12 cellular contexts compared by ENCODE assay signal in the genomic region with DNA sequence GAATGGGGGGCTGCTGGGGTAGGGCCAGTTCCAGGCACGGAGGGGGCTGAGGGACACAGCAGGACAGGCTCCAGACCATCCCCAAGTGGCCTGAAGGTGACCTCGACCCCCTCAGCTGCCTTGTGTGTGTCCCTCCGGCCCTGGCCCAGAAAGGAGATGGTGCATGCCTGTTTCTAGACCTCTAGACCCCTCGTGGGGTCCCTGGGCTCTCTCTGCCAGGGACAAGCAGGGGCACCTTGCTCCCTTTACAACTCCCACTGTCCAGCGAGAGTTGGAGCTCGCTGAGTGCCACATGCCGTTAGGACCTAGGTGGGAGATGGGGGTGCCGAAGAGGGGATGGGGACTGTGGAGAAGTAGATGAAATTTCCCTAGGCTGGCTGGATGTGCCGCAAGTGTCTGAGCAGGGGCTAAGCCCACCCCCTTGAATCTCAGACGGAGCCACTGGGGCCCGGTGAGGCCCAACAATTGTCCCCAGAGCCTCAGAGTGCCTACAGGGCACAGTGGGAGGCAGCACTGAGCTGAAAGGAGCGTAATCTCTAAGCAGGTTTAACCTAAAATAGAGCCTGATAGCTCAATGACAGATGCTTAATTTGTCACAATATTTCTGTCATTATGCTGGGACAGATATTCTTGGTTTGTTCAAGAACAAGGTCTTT. TPM values are rescaled to one million over a fixed set of nuclear protein-coding genes. Genes with fewer than 3 reads are reported as not detected.
DNase-seq lines count a peak whose midpoint lies in the region; TF ChIP-seq lines count a peak whose summit lies in the region.
"Had no signal": no experiment of that assay in that cellular context is flagged by ENCODE, and none has a peak within 500 bp of the region (broad histone marks: within the 10 kb centered on the region; RNA-seq: fewer than 3 reads in every experiment).

No MANE protein-coding gene starts in this region.

- H3K79me2 ChIP-seq in smooth muscle cell (ENCODE audit: low read depth), result no peaks in the 10 kb centered on the region

- no peak overlapping the region for H3K4me3 ChIP-seq in smooth muscle cell
- H3K4me3 ChIP-seq: lower lobe of right lung, tibial artery had no signal

- H3K27ac Mint-ChIP-seq in HFFc6 (no peak overlapping the region), osteocyte (ENCODE audit: unreplicated experiment) (no peak overlapping the region), chondrocyte (ENCODE audit: unreplicated experiment) (no peak overlapping the region)
- H3K27ac Mint-ChIP-seq in dendritic cell treated with granulocyte-macrophage colony-stimulating factor and Interleukin-4, amounts not matched to agents 40 ng/mL and 50 ng/mL, for 4 days, result peak overlapping the region; percentile 60

- peak; percentile 47 to 72 for DNase-seq in NCI-H524 (lab: John Stamatoyannopoulos, UW)
- no peak for DNase-seq in NCI-H524 treated with DMSO at 0.1 percent for 48 hours (lab: John Stamatoyannopoulos, UW)
- no peak for DNase-seq in HFFc6
- DNase-seq in osteocyte (ENCODE audit: extremely low spot score, unreplicated experiment), result peak; percentile 80
- DNase-seq in chondrocyte (ENCODE audit: low spot score), result no peak
- DNase-seq in COLO668 (lab: John Stamatoyannopoulos, UW; ENCODE audit: unreplicated experiment), result no peak
- no peak for DNase-seq in smooth muscle cell (lab: John Stamatoyannopoulos, UW; ENCODE audit: unreplicated experiment)
- DNase-seq: HCEC 1CT, NCI-H510A treated with DMSO at 0.1 percent for 48 hours had no signal

- H3K36me3 Mint-ChIP-seq in HFFc6 (ENCODE audit: low read depth), result no peaks in the 10 kb centered on the region
- no peaks in the 10 kb centered on the region for H3K36me3 Mint-ChIP-seq in dendritic cell treated with granulocyte-macrophage colony-stimulating factor and Interleukin-4, amounts not matched to agents 40 ng/mL and 50 ng/mL, for 4 days (ENCODE audit: low read depth)
- no peaks in the 10 kb centered on the region for H3K36me3 Mint-ChIP-seq in osteocyte (ENCODE audit: unreplicated experiment)
- H3K36me3 Mint-ChIP-seq in chondrocyte (ENCODE audit: low read depth), result peaks cover 4% of the 10 kb centered on the region

- H4K20me1 ChIP-seq in smooth muscle cell (ENCODE audit: low read depth), result no peaks in the 10 kb centered on the region

- H2AFZ ChIP-seq in smooth muscle cell (ENCODE audit: low read depth), result no peak overlapping the region

- H3K27me3 Mint-ChIP-seq in HFFc6 (ENCODE audit: insufficient read depth) (peaks cover 28% of the 10 kb centered on the region), osteocyte (ENCODE audit: unreplicated experiment) (peaks cover 26% of the 10 kb centered on the region), chondrocyte (ENCODE audit: low read depth) (peaks cover 18% of the 10 kb centered on the region)
- peaks cover 12% of the 10 kb centered on the region for H3K27me3 Mint-ChIP-seq in dendritic cell treated with granulocyte-macrophage colony-stimulating factor and Interleukin-4, amounts not matched to agents 40 ng/mL and 50 ng/mL, for 4 days

- no peaks in the 10 kb centered on the region for H3K36me3 ChIP-seq in smooth muscle cell (ENCODE audit: low read depth)
- H3K36me3 ChIP-seq: lower lobe of right lung, tibial artery had no signal

- intact Hi-C loops in dendritic cell treated with granulocyte-macrophage colony-stimulating factor and Interleukin-4, amounts not matched to agents 40 ng/mL and 50 ng/mL, for 4 days (cut with micrococcal nuclease), result loop anchor here (5.0 kb wide), 1 partner anchor 41 kb away; no protein-coding TSS in a partner anchor

- H3K9ac ChIP-seq in smooth muscle cell (ENCODE audit: low read depth), result no peak overlapping the region

- H3K4me2 ChIP-seq in smooth muscle cell, result no peak overlapping the region

- TF ChIP-seq CTCF in HFFc6 (IDR thresholded peaks at IDR 0.05) (0 out of 2 replicates have a peak, but pooled peaks have one; percentile 9), osteocyte (IDR thresholded peaks at IDR 0.05) (no peak), chondrocyte (IDR thresholded peaks at IDR 0.05) (no peak), smooth muscle cell (IDR thresholded peaks at IDR 0.05; ENCODE audit: borderline replicate concordance, insufficient read depth, poor library complexity, severe bottlenecking) (no peak)

- H3F3A ChIP-seq in smooth muscle cell (ENCODE audit: low read depth), result no peaks in the 10 kb centered on the region

- H3K4me1 Mint-ChIP-seq in HFFc6 (ENCODE audit: low read depth), result no peaks in the 10 kb centered on the region
- peaks cover 51% of the 10 kb centered on the region for H3K4me1 Mint-ChIP-seq in dendritic cell treated with granulocyte-macrophage colony-stimulating factor and Interleukin-4, amounts not matched to agents 40 ng/mL and 50 ng/mL, for 4 days (ENCODE audit: low read depth)
- peaks cover 17% of the 10 kb centered on the region for H3K4me1 Mint-ChIP-seq in osteocyte (ENCODE audit: unreplicated experiment)
- H3K4me1 Mint-ChIP-seq in chondrocyte (ENCODE audit: low read depth), result no peaks in the 10 kb centered on the region

- H3K27ac ChIP-seq in smooth muscle cell (ENCODE audit: low read depth), result no peak overlapping the region
- H3K27ac ChIP-seq: lower lobe of right lung, tibial artery had no signal

- H3K9me3 Mint-ChIP-seq in HFFc6 (no peaks in the 10 kb centered on the region), osteocyte (ENCODE audit: unreplicated experiment) (no peaks in the 10 kb centered on the region), chondrocyte (ENCODE audit: low read depth) (no peaks in the 10 kb centered on the region)
- no peaks in the 10 kb centered on the region for H3K9me3 Mint-ChIP-seq in dendritic cell treated with granulocyte-macrophage colony-stimulating factor and Interleukin-4, amounts not matched to agents 40 ng/mL and 50 ng/mL, for 4 days

- WGBS in smooth muscle cell (ENCODE audit: low lambda C conversion rate), result 76% methylated on average over 12 of the region's 12 CpGs

- peaks cover 25% of the 10 kb centered on the region for H3K27me3 ChIP-seq in smooth muscle cell (ENCODE audit: low read depth)

- peaks cover 50% of the 10 kb centered on the region for H3K4me1 ChIP-seq in smooth muscle cell (ENCODE audit: low read depth)
- H3K4me1 ChIP-seq: tibial artery had no signal

- no peaks in the 10 kb centered on the region for H3K9me3 ChIP-seq in smooth muscle cell (replicated peaks; ENCODE audit: low read depth)
- H3K9me3 ChIP-seq: lower lobe of right lung, tibial artery had no signal

- no peak overlapping the region for H3K4me3 Mint-ChIP-seq in HFFc6
- no peak overlapping the region for H3K4me3 Mint-ChIP-seq in dendritic cell treated with granulocyte-macrophage colony-stimulating factor and Interleukin-4, amounts not matched to agents 40 ng/mL and 50 ng/mL, for 4 days
- no peak overlapping the region for H3K4me3 Mint-ChIP-seq in osteocyte (ENCODE audit: unreplicated experiment)
- no peak overlapping the region for H3K4me3 Mint-ChIP-seq in chondrocyte (ENCODE audit: unreplicated experiment)

RNA-seq across cellular contexts. Expression of a gene that starts 23.7 kb away (rescaled TPM):
- 10 to 100 TPM; 22.5 to 29.1 (median 23.5) TPM for total RNA-seq in HFFc6 (2021; fragmentation: NEBNext Ultra II Directional; extraction: Animal tissue kit (Norgen Biotek cat#: 25700))
- 54.5 and 57.7 TPM in 2 replicates for total RNA-seq in osteocyte
- 54.2 to 59.1 TPM (median 58.4 TPM) in 3 replicates for total RNA-seq in chondrocyte
- total RNA-seq in smooth muscle cell, result 74.2 and 77.4 TPM in 2 replicates
- 42.1 and 58.0 TPM in 2 replicates for polyA plus RNA-seq in smooth muscle cell

Comparison
In these comparisons a context has a peak if more than half of its experiments do, and no peak if none do; other contexts are left out.
1. DNase-seq: peak in NCI-H524 (2 of 2) and osteocyte (single experiment); none in NCI-H524 treated with DMSO at 0.1 percent for 48 hours (single experiment), HFFc6 (single experiment), chondrocyte (single experiment), COLO668 (single experiment) and smooth muscle cell (single experiment).